In genomic region chr17:48037036-48037881, GRCh38 we compare ENCODE assay signal across 8 cellular contexts. TPM values are rescaled to one million over a fixed set of nuclear protein-coding genes. Genes with fewer than 3 reads are reported as not detected.
DNase-seq lines count a peak whose midpoint lies in the region; ATAC-seq and TF ChIP-seq lines count a peak whose summit lies in the region.

Gene COPZ2, minus strand, starts transcription at chr17:48037797. Its CDS starts 20 bp downstream, at chr17:48037777.

- peak; percentile 25 for TF ChIP-seq POLR2A in erythroblast (IDR thresholded peaks at IDR 0.05; ENCODE audit: low read length)

- no peak within 1 kb of the TSS for H3K4me2 ChIP-seq in Karpas-422 (ENCODE audit: low read depth, low read length, poor library complexity, severe bottlenecking)

- H2AFZ ChIP-seq in Karpas-422 (ENCODE audit: low read length): no peak within 1 kb of the TSS

- no peak for ATAC-seq in GM21526 (IDR thresholded peaks at IDR 0.05; ENCODE audit: low FRiP score, unreplicated experiment)

- WGBS in thymus: 3% methylated on average over 81 of the region's 81 CpGs

- H3K9ac ChIP-seq in Karpas-422 (ENCODE audit: low read length): no peak within 1 kb of the TSS

- no peaks in the 10 kb centered on the region for H3K4me1 ChIP-seq in Karpas-422 (ENCODE audit: low read length)
- H3K4me1 ChIP-seq in muscle layer of duodenum (ENCODE audit: control insufficient read depth in 1 of 2, insufficient read depth in 2 of 2, low read length in 2 of 2): peaks cover 0 to 14% of the 10 kb centered on the region in 2 donors
- peaks cover 4% of the 10 kb centered on the region for H3K4me1 ChIP-seq in thymus (ENCODE audit: control insufficient read depth, insufficient read depth, low read length)

- H3K27ac ChIP-seq in Karpas-422 (ENCODE audit: low read length): no peak within 1 kb of the TSS
- H3K27ac ChIP-seq in muscle layer of duodenum (ENCODE audit: low read length): no peak within 1 kb of the TSS
- no peak within 1 kb of the TSS for H3K27ac ChIP-seq in thymus (ENCODE audit: low read depth)

- DNase-seq in ELR (ENCODE audit: low read depth): peak; percentile 81
- DNase-seq in Karpas-422: peak; percentile 61
- peak; percentile 81 for DNase-seq in activated CD8-positive, alpha-beta memory T cell treated with anti-CD3 and anti-CD28 coated beads, Interleukin-2, amount 50 U/mL, for 48 hours
- DNase-seq in erythroblast (lab: John Stamatoyannopoulos, UW): peak; percentile 44 to 55
- DNase-seq in NCI-H2107 treated with DMSO at 0.1 percent for 48 hours (lab: John Stamatoyannopoulos, UW; ENCODE audit: unreplicated experiment): no peak

- no peaks in the 10 kb centered on the region for H3K79me2 ChIP-seq in Karpas-422 (ENCODE audit: low read length)

- H3K9me3 ChIP-seq in Karpas-422 (ENCODE audit: low read length): no peaks in the 10 kb centered on the region
- H3K9me3 ChIP-seq in muscle layer of duodenum (ENCODE audit: control insufficient read depth in 1 of 2, low read length in 2 of 2): no peaks in the 10 kb centered on the region
- H3K9me3 ChIP-seq in thymus (ENCODE audit: control insufficient read depth): no peaks in the 10 kb centered on the region

- H3K4me3 ChIP-seq in Karpas-422 (ENCODE audit: low read length) (no peak within 1 kb of the TSS), muscle layer of duodenum (ENCODE audit: low read depth in 1 of 2, low read length in 2 of 2) (peak within 1 kb of the TSS; percentile 65 to 80), thymus (ENCODE audit: low read length) (peak within 1 kb of the TSS; percentile 60)

- H3K36me3 ChIP-seq in Karpas-422 (ENCODE audit: insufficient read depth, low read length): no peaks in the 10 kb centered on the region
- H3K36me3 ChIP-seq in muscle layer of duodenum (ENCODE audit: control insufficient read depth in 1 of 2, insufficient read depth in 2 of 2, low read length in 2 of 2): peaks cover 0 to 9% of the 10 kb centered on the region in 2 donors
- H3K36me3 ChIP-seq in thymus (ENCODE audit: control insufficient read depth, insufficient read depth): no peaks in the 10 kb centered on the region

- no peaks in the 10 kb centered on the region for H3K9me2 ChIP-seq in Karpas-422 (replicated peaks; ENCODE audit: insufficient read depth, low read length)

- no peaks in the 10 kb centered on the region for H4K20me1 ChIP-seq in Karpas-422 (ENCODE audit: insufficient read depth, low read depth, low read length)

- no peaks in the 10 kb centered on the region for H3K27me3 ChIP-seq in Karpas-422 (ENCODE audit: low read length)
- H3K27me3 ChIP-seq in muscle layer of duodenum (ENCODE audit: low read depth, low read length): no peaks in the 10 kb centered on the region
- peaks cover 24% of the 10 kb centered on the region for H3K27me3 ChIP-seq in thymus (ENCODE audit: control insufficient read depth, insufficient read depth)

RNA-seq across cellular contexts. Expression of gene COPZ2, which starts in this region (rescaled TPM):
- total RNA-seq in Karpas-422 (2014; rRNA removed; shearing (Covaris generic); ENCODE audit: low replicate concordance): not detected in 2 replicates
- polyA plus RNA-seq in thymus: 16.3 TPM

Comparison
In these comparisons a context has a peak if more than half of its experiments do, and no peak if none do; other contexts are left out.
1. Peak in DNase-seq in Karpas-422; RNA of the gene not detected or under 1 TPM.